Comparison of ENCODE assay signal across 8 cellular contexts in genomic region chr7:138161600-138162081, GRCh38.
DNase-seq lines count a peak whose midpoint lies in the region; ATAC-seq and TF ChIP-seq lines count a peak whose summit lies in the region.

No MANE protein-coding gene starts in this region.

- no peak overlapping the region for H3K4me3 ChIP-seq in adipocyte (ENCODE audit: low read length)
- H3K4me3 ChIP-seq in left ventricle myocardium inferior, result no peak overlapping the region
- H3K4me3 ChIP-seq in gastrocnemius medialis, result no peak overlapping the region

- DNase-seq in A172 (ENCODE audit: low spot score) (peak; percentile 94), NCI-H146 (lab: John Stamatoyannopoulos, UW) (peak; percentile 97), SW480 (ENCODE audit: low spot score) (peak; percentile 92), adipocyte (ENCODE audit: low read depth) (peak; percentile 90), left ventricle myocardium inferior (peak; percentile 52), gastrocnemius medialis (peak; percentile 26 to 28)

- H3K27ac ChIP-seq in left ventricle myocardium inferior (replicated peaks) (no peak overlapping the region), gastrocnemius medialis (no peak overlapping the region)

- no peak for TF ChIP-seq POLR2A in gastrocnemius medialis (IDR thresholded peaks at IDR 0.05)

- H3K9me3 ChIP-seq in adipocyte (ENCODE audit: control insufficient read depth, low read length) (peaks cover 14% of the 10 kb centered on the region), left ventricle myocardium inferior (replicated peaks) (peaks cover 15% of the 10 kb centered on the region), gastrocnemius medialis (no peaks in the 10 kb centered on the region)

- H3K4me1 ChIP-seq in adipocyte (ENCODE audit: control insufficient read depth, insufficient read depth, low read length), result no peaks in the 10 kb centered on the region
- no peaks in the 10 kb centered on the region for H3K4me1 ChIP-seq in left ventricle myocardium inferior
- H3K4me1 ChIP-seq in gastrocnemius medialis, result no peaks in the 10 kb centered on the region

- intact Hi-C loops in left ventricle myocardium inferior (cut with micrococcal nuclease) (loop anchor here (5.0 kb wide), 1 partner anchor 576 kb away; no protein-coding TSS in a partner anchor), gastrocnemius medialis (cut with DNase I; ENCODE audit: low total_unique reads) (loop anchor here (1.0 kb wide), 1 partner anchor 577 kb away; no protein-coding TSS in a partner anchor)

- ATAC-seq in GM18508 (IDR thresholded peaks at IDR 0.05; ENCODE audit: insufficient read depth, unreplicated experiment), result peak; percentile 97
- ATAC-seq in HG02970 (IDR thresholded peaks at IDR 0.05; ENCODE audit: low FRiP score, unreplicated experiment), result peak; percentile 98
- peak in 1 of 2 donors; percentile 36 for ATAC-seq in gastrocnemius medialis

- H3K27me3 ChIP-seq in adipocyte (replicated peaks; ENCODE audit: control insufficient read depth, insufficient read depth, low read length) (no peaks in the 10 kb centered on the region), left ventricle myocardium inferior (ENCODE audit: low read depth) (no peaks in the 10 kb centered on the region), gastrocnemius medialis (no peaks in the 10 kb centered on the region)

- in situ Hi-C loops in gastrocnemius medialis (cut with MboI; ENCODE audit: low sequenced_read_pairs in 4 of 4), result loop anchor here in 1 of 4 donors (25.0 kb wide), 1 partner anchor 576 kb away; no protein-coding TSS in a partner anchor

- H3K36me3 ChIP-seq in adipocyte (ENCODE audit: control insufficient read depth, insufficient read depth, low read length, severe bottlenecking) (no peaks in the 10 kb centered on the region), left ventricle myocardium inferior (no peaks in the 10 kb centered on the region), gastrocnemius medialis (no peaks in the 10 kb centered on the region)

- H3K9ac ChIP-seq in adipocyte (ENCODE audit: low read length), result no peak overlapping the region

- TF ChIP-seq CTCF in left ventricle myocardium inferior (IDR thresholded peaks at IDR 0.05; ENCODE audit: borderline replicate concordance) (peak; percentile 77), gastrocnemius medialis (IDR thresholded peaks at IDR 0.05 in 4 of 5, conservative IDR thresholded peaks at IDR 0.05 in 1 of 5) (peak; percentile 9 to 42 (median 36))

Comparison
In these comparisons a context has a peak if more than half of its experiments do, and no peak if none do; other contexts are left out.
1. DNase-seq: peak in every context shown above with its lines; median percentile 97 in NCI-H146; 94 in A172; 92 in SW480; 90 in adipocyte; 52 in left ventricle myocardium inferior; 27 in gastrocnemius medialis.